ENCODE assay signal across 9 cellular contexts in genomic region chr21:45612096-45613019, GRCh38. TPM values are rescaled to one million over a fixed set of nuclear protein-coding genes. Genes with fewer than 3 reads are reported as not detected.
DNase-seq lines count a peak whose midpoint lies in the region; ATAC-seq, FAIRE-seq and TF ChIP-seq lines count a peak whose summit lies in the region.
"Had no signal": no experiment of that assay in that cellular context is flagged by ENCODE, and none has a peak within 500 bp of the region (broad histone marks: within the 10 kb centered on the region; RNA-seq: fewer than 3 reads in every experiment).

No MANE protein-coding gene starts in this region.

- TF ChIP-seq CTCF in AG10803 (conservative IDR thresholded peaks at IDR 0.05; ENCODE audit: low read length) = no peak
- no peak for TF ChIP-seq CTCF in brain microvascular endothelial cell (IDR thresholded peaks at IDR 0.05; ENCODE audit: low read depth, low read length, missing control alignments)

- no peak overlapping the region for H3K4me2 ChIP-seq in mesenchymal stem cell (ENCODE audit: low read length, poor library complexity, severe bottlenecking)

- no peak overlapping the region for H2AFZ ChIP-seq in mesenchymal stem cell (ENCODE audit: low read depth, low read length)

- no peaks in the 10 kb centered on the region for H3K79me1 ChIP-seq in mesenchymal stem cell (replicated peaks; ENCODE audit: low read length, poor library complexity, severe bottlenecking)

- no peak overlapping the region for H2AK5ac ChIP-seq in mesenchymal stem cell (ENCODE audit: low read length, severe bottlenecking)

- H3K18ac ChIP-seq in mesenchymal stem cell (ENCODE audit: low read depth in 1 of 2, low read length in 2 of 2) = no peak overlapping the region

- H4K91ac ChIP-seq in mesenchymal stem cell (ENCODE audit: low read length) = no peak overlapping the region

- in situ Hi-C loops in brain microvascular endothelial cell (cut with HindIII; ENCODE audit: low pct_ligation_motif_present, low sequenced_read_pairs) = no loop called here

- WGBS in mesenchymal stem cell = 83% methylated on average over 25 of the region's 29 CpGs

- H4K8ac ChIP-seq in mesenchymal stem cell (ENCODE audit: low read length) = no peak overlapping the region

- H3K4ac ChIP-seq in mesenchymal stem cell (ENCODE audit: low read depth in 1 of 2, low read length in 2 of 2) = no peak overlapping the region

- H3K27me3 ChIP-seq in brain microvascular endothelial cell (replicated peaks) (peaks cover 6% of the 10 kb centered on the region), mesenchymal stem cell (ENCODE audit: control insufficient read depth in 1 of 2, insufficient read depth in 1 of 2, low read length in 2 of 2) (peaks cover 14 to 77% of the 10 kb centered on the region in 2 experiments)

- no peak overlapping the region for H2BK120ac ChIP-seq in mesenchymal stem cell (ENCODE audit: low read depth, low read length)

- H3K27ac ChIP-seq in brain microvascular endothelial cell (peak overlapping the region; percentile 11), mesenchymal stem cell (ENCODE audit: low read length, poor library complexity, severe bottlenecking) (no peak overlapping the region)

- no peaks in the 10 kb centered on the region for H3K36me3 ChIP-seq in brain microvascular endothelial cell (replicated peaks)
- H3K36me3 ChIP-seq in mesenchymal stem cell (ENCODE audit: control insufficient read depth in 1 of 2, insufficient read depth in 2 of 2, low read depth in 1 of 2, low read length in 2 of 2) = no peaks in the 10 kb centered on the region

- ATAC-seq in GM18909 (IDR thresholded peaks at IDR 0.05; ENCODE audit: poor library complexity, unreplicated experiment) (no peak), HG02763 (IDR thresholded peaks at IDR 0.05; ENCODE audit: unreplicated experiment) (no peak)

- no peak overlapping the region for H2BK12ac ChIP-seq in mesenchymal stem cell (ENCODE audit: low read length in 2 of 2)

- DNase-seq in AG10803 (ENCODE audit: low read depth) (peak; percentile 64), HTR-8/SVneo (ENCODE audit: insufficient read length, low spot score) (peak; percentile 64), brain microvascular endothelial cell (peak; percentile 84), mesenchymal stem cell (peak; percentile 45), NCI-H1105 (lab: John Stamatoyannopoulos, UW) (no peak), AML-193 (lab: John Stamatoyannopoulos, UW) (no peak)
- DNase-seq: T-helper 1 cell had no signal

- H3K9me3 ChIP-seq in mesenchymal stem cell (ENCODE audit: control insufficient read depth, low read length) = no peaks in the 10 kb centered on the region

- H2BK15ac ChIP-seq in mesenchymal stem cell (ENCODE audit: low read depth, poor library complexity, severe bottlenecking) = no peak overlapping the region

- peaks cover 3% of the 10 kb centered on the region for H3K4me1 ChIP-seq in mesenchymal stem cell (ENCODE audit: control insufficient read depth, insufficient read depth, low read depth, low read length)

- H2BK5ac ChIP-seq in mesenchymal stem cell (ENCODE audit: low read depth, low read length, poor library complexity, severe bottlenecking) = no peak overlapping the region

- FAIRE-seq in HTR-8/SVneo (lab: Jason Lieb, UNC) = peak; percentile 76

- no peak overlapping the region for H3K14ac ChIP-seq in mesenchymal stem cell (ENCODE audit: low read length in 2 of 2)

- no peak overlapping the region for H3K9ac ChIP-seq in mesenchymal stem cell (ENCODE audit: low read length)

- no peak overlapping the region for H3K23ac ChIP-seq in mesenchymal stem cell (ENCODE audit: low read length in 2 of 2)

- H3K4me3 ChIP-seq in AG10803 (ENCODE audit: low read length) = no peak overlapping the region
- no peak overlapping the region for H3K4me3 ChIP-seq in brain microvascular endothelial cell (ENCODE audit: low read depth, low read length)
- H3K4me3 ChIP-seq in mesenchymal stem cell (ENCODE audit: insufficient read depth in 1 of 2, low read depth in 1 of 2, low read length in 2 of 2) = peak overlapping the region in 1 of 2 experiments; percentile 36

RNA-seq across cellular contexts. Expression of gene PCBP3, which starts 31.2 kb away (rescaled TPM):
- polyA plus RNA-seq in mesenchymal stem cell (2013, experiment 1 of 2) = 6.0 TPM
- 6.1 TPM for polyA plus RNA-seq in mesenchymal stem cell (2013, experiment 2 of 2)

Comparison
In these comparisons a context has a peak if more than half of its experiments do, and no peak if none do; other contexts are left out.
1. DNase-seq: peak in AG10803 (single experiment), HTR-8/SVneo (single experiment), brain microvascular endothelial cell (single experiment) and mesenchymal stem cell (single experiment); none in NCI-H1105 (single experiment) and AML-193 (0 of 2).